In genomic region chr1:160186734-160187133, GRCh38 we compare ENCODE assay signal across 24 cellular contexts. TPM values are rescaled to one million over a fixed set of nuclear protein-coding genes. Genes with fewer than 3 reads are reported as not detected.
DNase-seq lines count a peak whose midpoint lies in the region; ATAC-seq and TF ChIP-seq lines count a peak whose summit lies in the region.
"Had no signal": no experiment of that assay in that cellular context is flagged by ENCODE, and none has a peak within 500 bp of the region (broad histone marks: within the 10 kb centered on the region; RNA-seq: fewer than 3 reads in every experiment).

No MANE protein-coding gene starts in this region.

- in situ Hi-C loops in gastrocnemius medialis (cut with MboI; ENCODE audit: low sequenced_read_pairs in 4 of 4) = loop anchor here in 1 of 4 donors (10.0 kb wide), 1 partner anchor 82 kb away; no protein-coding TSS in a partner anchor

- TF ChIP-seq CTCF in endodermal cell (conservative IDR thresholded peaks at IDR 0.05) (no peak), gastrocnemius medialis (IDR thresholded peaks at IDR 0.05 in 4 of 5, conservative IDR thresholded peaks at IDR 0.05 in 1 of 5) (no peak)

- H3K4me3 ChIP-seq in endodermal cell (ENCODE audit: low read length) (no peak overlapping the region), gastrocnemius medialis (no peak overlapping the region)
- H3K4me3 ChIP-seq: GM12878, GM23248 had no signal

- TF ChIP-seq POLR2A in gastrocnemius medialis (IDR thresholded peaks at IDR 0.05) = no peak

- H3K36me3 ChIP-seq in endodermal cell (ENCODE audit: control insufficient read depth, insufficient read depth, low read length) = no peaks in the 10 kb centered on the region
- H3K36me3 ChIP-seq in gastrocnemius medialis = no peaks in the 10 kb centered on the region
- H3K36me3 ChIP-seq: BE2C had no signal

- intact Hi-C loops in gastrocnemius medialis (cut with DNase I; ENCODE audit: low total_unique reads) = no loop called here

- 86 to 100% methylated on average over 1 to 2 of the region's 2 CpGs for WGBS in endodermal cell (ENCODE audit: insufficient coverage in 1 of 2, insufficient read length in 1 of 2), 2 experiments

- H3K27me3 Mint-ChIP-seq in T-helper 17 cell = peaks cover 30% of the 10 kb centered on the region
- H3K27me3 Mint-ChIP-seq in endodermal cell (ENCODE audit: insufficient read depth) = peaks cover 3% of the 10 kb centered on the region

- H3K4me1 ChIP-seq in endodermal cell (ENCODE audit: control insufficient read depth, insufficient read depth, low read length) = no peaks in the 10 kb centered on the region
- H3K4me1 ChIP-seq in gastrocnemius medialis = peaks cover 28 to 41% of the 10 kb centered on the region in 2 donors
- H3K4me1 ChIP-seq: BE2C had no signal

- H3K36me3 Mint-ChIP-seq in T-helper 17 cell (ENCODE audit: low read depth) = peaks cover 5% of the 10 kb centered on the region
- H3K36me3 Mint-ChIP-seq in endodermal cell (ENCODE audit: low read depth) = no peaks in the 10 kb centered on the region
- H3K36me3 Mint-ChIP-seq: CD4-positive, CD25-positive, alpha-beta regulatory T cell; CD8-positive, alpha-beta memory T cell had no signal

- H3K27ac ChIP-seq in endodermal cell (ENCODE audit: low read depth, low read length) (peak overlapping the region; percentile 1), gastrocnemius medialis (peak overlapping the region; percentile 90 to 95 (median 92))
- H3K27ac ChIP-seq: GM23248, HL-60 had no signal

- no peaks in the 10 kb centered on the region for H3K9me3 ChIP-seq in T-helper 17 cell (ENCODE audit: control insufficient read depth, low read length, poor library complexity, severe bottlenecking)
- H3K9me3 ChIP-seq in endodermal cell (ENCODE audit: control insufficient read depth, low read length) = no peaks in the 10 kb centered on the region
- H3K9me3 ChIP-seq in gastrocnemius medialis = no peaks in the 10 kb centered on the region
- H3K9me3 ChIP-seq: BE2C had no signal

- H3K4me3 Mint-ChIP-seq in T-helper 17 cell (no peak overlapping the region), endodermal cell (no peak overlapping the region)
- H3K4me3 Mint-ChIP-seq: CD4-positive, CD25-positive, alpha-beta regulatory T cell; CD8-positive, alpha-beta memory T cell; HFFc6 had no signal

- H3K27me3 ChIP-seq in endodermal cell (ENCODE audit: control insufficient read depth, insufficient read depth, low read length, poor library complexity, severe bottlenecking) (no peaks in the 10 kb centered on the region), gastrocnemius medialis (no peaks in the 10 kb centered on the region)
- H3K27me3 ChIP-seq: BE2C had no signal

- H3K27ac Mint-ChIP-seq in T-helper 17 cell (peak overlapping the region; percentile 43), endodermal cell (no peak overlapping the region)
- H3K27ac Mint-ChIP-seq: HFFc6 had no signal

- ATAC-seq in T-helper 17 cell = no peak
- no peak for ATAC-seq in gastrocnemius medialis
- ATAC-seq in GM18868 (IDR thresholded peaks at IDR 0.05; ENCODE audit: unreplicated experiment) = no peak
- ATAC-seq: GM12878 had no signal

- H3K9ac ChIP-seq in endodermal cell (ENCODE audit: extremely low read depth, low read length, poor library complexity, severe bottlenecking) = no peak overlapping the region
- H3K9ac ChIP-seq: GM23248 had no signal

- no peaks in the 10 kb centered on the region for H3K9me3 Mint-ChIP-seq in endodermal cell
- H3K9me3 Mint-ChIP-seq: CD8-positive, alpha-beta memory T cell; HFFc6 had no signal

- H3K4me1 Mint-ChIP-seq in T-helper 17 cell (peaks cover 4% of the 10 kb centered on the region), endodermal cell (peaks cover 7% of the 10 kb centered on the region)
- H3K4me1 Mint-ChIP-seq: CD4-positive, CD25-positive, alpha-beta regulatory T cell; CD8-positive, alpha-beta memory T cell had no signal

- DNase-seq in NCI-H82 (lab: John Stamatoyannopoulos, UW) (peak; percentile 59), T-helper 17 cell (no peak), endodermal cell (no peak), gastrocnemius medialis (no peak)
- no peak for DNase-seq in central memory CD4-positive, alpha-beta T cell
- no peak for DNase-seq in stimulated activated CD4-positive, alpha-beta T cell treated with anti-CD3 and anti-CD28 coated beads, Interleukin-2, amount 100 ng/mL, for 48 hours
- DNase-seq: ACHN; BE2C; C1 segment of cervical spinal cord; CD4-positive, CD25-positive, alpha-beta regulatory T cell; CD8-positive, alpha-beta memory T cell; COR-L47; DMS 273 treated with DMSO at 0.1 percent for 48 hours; DND-41; EL; GM23248; HCEC 1CT; HFFc6; IMR-90 had no signal

RNA-seq across cellular contexts. Expression of gene CASQ1, which starts 3.6 kb away (rescaled TPM):
- total RNA-seq in T-helper 17 cell (not detected), endodermal cell (under 1 TPM; 0.29 to 0.77 TPM), gastrocnemius medialis (100 to 1,000 TPM; 255 to 894 (median 358) TPM)
- polyA plus RNA-seq in endodermal cell (2013, experiment 1 of 2) = 0.96 TPM
- 1.0 TPM for polyA plus RNA-seq in endodermal cell (2013, experiment 2 of 2)
- total RNA-seq: CD4-positive, CD25-positive, alpha-beta regulatory T cell; CD8-positive, alpha-beta memory T cell; HT1080 had no signal
- polyA plus RNA-seq: CD4-positive, CD25-positive, alpha-beta regulatory T cell; CD8-positive, alpha-beta memory T cell; GM23248 had no signal

RNA-seq across cellular contexts. Expression of gene PEA15, which starts 18.4 kb away (rescaled TPM):
- total RNA-seq in T-helper 17 cell (10 to 100 TPM; 19.6 to 21.6 TPM), endodermal cell (10 to 100 TPM; 55.9 to 56.3 TPM), gastrocnemius medialis (10 to 100 TPM; 10.5 to 34.7 (median 27.2) TPM)
- 393 TPM for polyA plus RNA-seq in endodermal cell (2013, experiment 1 of 2)
- 402 TPM for polyA plus RNA-seq in endodermal cell (2013, experiment 2 of 2)

RNA-seq across cellular contexts. Expression of gene ATP1A4, which starts 35.3 kb away (rescaled TPM):
- total RNA-seq in T-helper 17 cell (under 1 TPM in 1 of 2 donors, not detected in 1; 0.27 TPM), endodermal cell (under 1 TPM; 0.55 to 0.75 TPM), gastrocnemius medialis (under 1 TPM in 2 of 4 donors, not detected in 2; 0.07 to 0.47 TPM)
- polyA plus RNA-seq in endodermal cell (2013, experiment 1 of 2) = 0.85 TPM
- polyA plus RNA-seq in endodermal cell (2013, experiment 2 of 2) = 0.95 TPM
- total RNA-seq: CD4-positive, CD25-positive, alpha-beta regulatory T cell; CD8-positive, alpha-beta memory T cell; G401; GM23248; HFFc6; HT1080; IMR-90 had no signal
- polyA plus RNA-seq: CD4-positive, CD25-positive, alpha-beta regulatory T cell; CD8-positive, alpha-beta memory T cell; GM23248; IMR-90 had no signal

Comparison
In these comparisons a context has a peak if more than half of its experiments do, and no peak if none do; other contexts are left out.
1. RNA of gene CASQ1, which starts 3.6 kb away (total RNA-seq): 255 to 894 TPM in gastrocnemius medialis; 0.29 to 0.77 TPM in endodermal cell and not detected in T-helper 17 cell; every median in the first group is over 100 times any median in the second.